In genomic region chr6:163732014-163732351, GRCh38 we compare ENCODE assay signal across 6 cellular contexts.
DNase-seq lines count a peak whose midpoint lies in the region; ATAC-seq and TF ChIP-seq lines count a peak whose summit lies in the region.
"Not testable (repeated sequence)": the region's sequence is repeated elsewhere in the genome, so short reads cannot be mapped to it uniquely, and the experiment has no call there.

No MANE protein-coding gene starts in this region.

- 95 to 97% (median 95%) methylated on average over 9 of the region's 9 CpGs for WGBS in psoas muscle, 3 donors

- not testable (repeated sequence) for TF ChIP-seq CTCF in DOHH2 (IDR thresholded peaks at IDR 0.05; ENCODE audit: low read depth, low read length, poor library complexity, severe bottlenecking); OCI-LY7 (conservative IDR thresholded peaks at IDR 0.05; ENCODE audit: low read length); psoas muscle (IDR thresholded peaks at IDR 0.05); gastrocnemius medialis (IDR thresholded peaks at IDR 0.05 in 4 of 5, conservative IDR thresholded peaks at IDR 0.05 in 1 of 5)

- H3K36me3 ChIP-seq in DOHH2 (ENCODE audit: control insufficient read depth, low read length); OCI-LY7 (ENCODE audit: insufficient read depth, low read length); psoas muscle (ENCODE audit: insufficient read depth in 1 of 2, low read depth in 1 of 2); gastrocnemius medialis: not testable (repeated sequence)

- H2AFZ ChIP-seq in OCI-LY7 (ENCODE audit: low read length), result not testable (repeated sequence)

- H4K20me1 ChIP-seq in DOHH2 (ENCODE audit: control insufficient read depth, insufficient read depth, low read depth, low read length); OCI-LY7 (ENCODE audit: insufficient read depth, low read length): not testable (repeated sequence)

- H3K27me3 ChIP-seq in DOHH2 (ENCODE audit: control insufficient read depth, low read length); psoas muscle (ENCODE audit: insufficient read depth in 3 of 3, low read length in 2 of 3); gastrocnemius medialis: not testable (repeated sequence)

- DNase-seq in OCI-LY7 (ENCODE audit: low spot score); central memory CD8-positive, alpha-beta T cell (ENCODE audit: low spot score in 2 of 2); psoas muscle; gastrocnemius medialis: not testable (repeated sequence)
- peak; percentile 24 for DNase-seq in mesenteric fat pad (ENCODE audit: low spot score)

- not testable (repeated sequence) for H3K4me1 Mint-ChIP-seq in central memory CD8-positive, alpha-beta T cell

- not testable (repeated sequence) for H3K79me2 ChIP-seq in DOHH2 (ENCODE audit: control insufficient read depth, low read length); OCI-LY7 (ENCODE audit: insufficient read depth, low read depth, low read length)

- POLR2A ChIA-PET in OCI-LY7 (lab: Charles Lee), result interaction anchor here (0.9 to 1.4 kb wide), 7 partner anchors 9 to 31 kb away, joined by 3 to 6 read pairs (median 4); no protein-coding TSS in a partner anchor

- intact Hi-C loops in OCI-LY7 (cut with micrococcal nuclease; ENCODE audit: unreplicated experiment); psoas muscle (cut with DNase I); gastrocnemius medialis (cut with DNase I; ENCODE audit: low total_unique reads): not testable (repeated sequence)

- H3K27ac ChIP-seq in DOHH2 (ENCODE audit: low read depth, low read length), result peak overlapping the region; percentile 20; the same call in 1 of the 2 replicates
- not testable (repeated sequence) for H3K27ac ChIP-seq in OCI-LY7 (ENCODE audit: low read depth, low read length, poor library complexity, severe bottlenecking)
- H3K27ac ChIP-seq in psoas muscle, result peak overlapping the region; percentile 70
- H3K27ac ChIP-seq in gastrocnemius medialis, result peak overlapping the region in 3 of 4 donors; percentile 53 to 77 (median 66)

- in situ Hi-C loops in gastrocnemius medialis (cut with MboI; ENCODE audit: low sequenced_read_pairs in 4 of 4), result not testable (repeated sequence)

- CTCF ChIA-PET in OCI-LY7 (lab: Charles Lee; ENCODE audit: unreplicated experiment), result interaction anchor here (0.9 kb wide), 1 partner anchor 65 kb away, joined by 3 read pairs; no protein-coding TSS in a partner anchor

- H3K4me3 ChIP-seq in DOHH2 (ENCODE audit: low read length), result peak overlapping the region; percentile 33
- H3K4me3 ChIP-seq in OCI-LY7 (ENCODE audit: low read depth, low read length, poor library complexity, severe bottlenecking); psoas muscle; gastrocnemius medialis: not testable (repeated sequence)

- not testable (repeated sequence) for H3K9me3 Mint-ChIP-seq in central memory CD8-positive, alpha-beta T cell

- TF ChIP-seq POLR2A in gastrocnemius medialis (IDR thresholded peaks at IDR 0.05), result not testable (repeated sequence)

- not testable (repeated sequence) for H3F3A ChIP-seq in DOHH2 (ENCODE audit: control insufficient read depth, insufficient read depth)

- not testable (repeated sequence) for H3K36me3 Mint-ChIP-seq in central memory CD8-positive, alpha-beta T cell (ENCODE audit: insufficient read depth)

- not testable (repeated sequence) for BruUV-seq in OCI-LY7 (replicated peaks; lab: Mats Ljungman, UMichigan)

- H3K4me1 ChIP-seq in DOHH2 (ENCODE audit: control insufficient read depth, low read length) (peaks cover 62% of the 10 kb centered on the region), OCI-LY7 (ENCODE audit: insufficient read depth, low read length, poor library complexity, severe bottlenecking) (peaks cover 72% of the 10 kb centered on the region), psoas muscle (peaks cover 21% of the 10 kb centered on the region), gastrocnemius medialis (peaks cover 15 to 20% of the 10 kb centered on the region in 2 donors)

- peak overlapping the region; percentile 10 for H3K27ac Mint-ChIP-seq in central memory CD8-positive, alpha-beta T cell (ENCODE audit: low read depth)

- not testable (repeated sequence) for H3K9me3 ChIP-seq in DOHH2 (ENCODE audit: control insufficient read depth, insufficient read depth, low read length); OCI-LY7 (ENCODE audit: low read length); psoas muscle; gastrocnemius medialis

- not testable (repeated sequence) for ATAC-seq in central memory CD8-positive, alpha-beta T cell (replicated peaks; ENCODE audit: extremely low read depth, poor library complexity, severe bottlenecking); psoas muscle; gastrocnemius medialis

- not testable (repeated sequence) for H3K9me2 ChIP-seq in DOHH2 (replicated peaks; ENCODE audit: control insufficient read depth, low read length); OCI-LY7 (ENCODE audit: insufficient read depth, low read length)

- H3K4me3 Mint-ChIP-seq in central memory CD8-positive, alpha-beta T cell, result not testable (repeated sequence)

- H3K4me2 ChIP-seq in DOHH2 (ENCODE audit: low read length) (peak overlapping the region; percentile 63), OCI-LY7 (ENCODE audit: low read length) (peak overlapping the region; percentile 42)

- peaks cover 11% of the 10 kb centered on the region for H3K27me3 Mint-ChIP-seq in central memory CD8-positive, alpha-beta T cell
